Comparison of ENCODE assay signal across 28 cellular contexts in the genomic region with DNA sequence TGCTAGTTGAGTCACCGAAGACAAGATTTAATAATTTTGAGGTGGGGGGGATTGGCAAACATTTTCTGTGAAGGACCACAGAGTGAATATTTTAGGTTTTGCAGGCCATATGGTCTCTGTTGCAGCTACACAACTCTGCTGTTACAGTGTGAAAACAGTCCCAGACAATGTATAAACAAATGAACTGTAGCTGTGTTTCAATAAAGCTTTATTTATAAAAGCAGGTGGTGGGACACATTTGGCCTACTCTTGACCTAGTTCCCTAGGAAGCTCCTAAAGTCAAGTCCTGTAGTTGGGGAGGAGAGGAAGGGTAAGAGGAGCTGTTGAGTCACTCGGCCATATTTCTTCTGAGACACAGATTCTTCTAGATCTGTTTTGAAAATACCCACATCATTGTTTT.
"Had no signal": no experiment of that assay in that cellular context is flagged by ENCODE, and none has a peak within 500 bp of the region (broad histone marks: within the 10 kb centered on the region; RNA-seq: fewer than 3 reads in every experiment).

No MANE protein-coding gene starts in this region.

- H3K9me3 ChIP-seq: left lung, lower lobe of right lung, pancreas, prostate gland, sigmoid colon, spleen, suprapubic skin, thoracic aorta, tibial artery, upper lobe of right lung had no signal

- H3K4me1 Mint-ChIP-seq: nephron; neural crest cell; stimulated activated effector memory CD8-positive, alpha-beta T cell treated with anti-CD3 and anti-CD28 coated beads, Interleukin-12 subunit alpha, Interleukin-12 subunit beta, amount 100 ng/mL, for 72 hours had no signal

- ATAC-seq: left colon; left lung; lower lobe of right lung; pancreas; right cardiac atrium; stimulated activated effector memory CD8-positive, alpha-beta T cell treated with anti-CD3 and anti-CD28 coated beads, Interleukin-12 subunit alpha, Interleukin-12 subunit beta, amount 100 ng/mL, for 72 hours; upper lobe of right lung had no signal

- FAIRE-seq: islet of Langerhans, kidney, pancreas, small intestine, urothelium cell line had no signal

- H3K9me3 Mint-ChIP-seq: immature natural killer cell; stimulated activated effector memory CD8-positive, alpha-beta T cell treated with anti-CD3 and anti-CD28 coated beads, Interleukin-12 subunit alpha, Interleukin-12 subunit beta, amount 100 ng/mL, for 72 hours; stimulated activated naive CD8-positive, alpha-beta T cell treated with anti-CD3 and anti-CD28 coated beads, Interleukin-15, Interleukin-2, amounts not matched to agents 100 ng/mL and 50 ng/mL, for 24 hours had no signal

- H3K27me3 ChIP-seq: left lung, pancreas, sigmoid colon, spleen, suprapubic skin, upper lobe of right lung had no signal

- H3K27ac ChIP-seq: left lung, lower lobe of right lung, pancreas, prostate gland, sigmoid colon, spleen, suprapubic skin, thoracic aorta, tibial artery, upper lobe of right lung had no signal

- H3K4me1 ChIP-seq: left lung, pancreas, prostate gland, spleen, suprapubic skin, tibial artery had no signal

- H3K36me3 ChIP-seq: prostate gland, sigmoid colon, thoracic aorta, tibial artery had no signal

- H3K27ac Mint-ChIP-seq: nephron; stimulated activated effector memory CD8-positive, alpha-beta T cell treated with anti-CD3 and anti-CD28 coated beads, Interleukin-12 subunit alpha, Interleukin-12 subunit beta, amount 100 ng/mL, for 72 hours; stimulated activated naive CD8-positive, alpha-beta T cell treated with anti-CD3 and anti-CD28 coated beads, Interleukin-15, Interleukin-2, amounts not matched to agents 100 ng/mL and 50 ng/mL, for 24 hours had no signal

- DNase-seq: hypothalamus; immature natural killer cell; kidney; left colon; left lung; lower lobe of right lung; nucleus accumbens; pancreas; posterior cingulate gyrus; retina; right cardiac atrium; small intestine; spleen; stimulated activated CD4-positive, alpha-beta T cell treated with anti-CD3 and anti-CD28 coated beads, Interleukin-4, amount 100 ng/mL, for 24 hours; stimulated activated naive CD4-positive, alpha-beta T cell; tibial artery; trophoblast cell; upper lobe of right lung had no signal

- H3K27me3 Mint-ChIP-seq: stimulated activated naive CD8-positive, alpha-beta T cell treated with anti-CD3 and anti-CD28 coated beads, Interleukin-15, Interleukin-2, amounts not matched to agents 100 ng/mL and 50 ng/mL, for 24 hours had no signal

- H3K4me3 ChIP-seq: left lung, lower lobe of right lung, pancreas, prostate gland, sigmoid colon, spleen, suprapubic skin, thoracic aorta, tibial artery, upper lobe of right lung had no signal

- H3K4me3 Mint-ChIP-seq: immature natural killer cell; nephron; neural crest cell; stimulated activated effector memory CD8-positive, alpha-beta T cell treated with anti-CD3 and anti-CD28 coated beads, Interleukin-12 subunit alpha, Interleukin-12 subunit beta, amount 100 ng/mL, for 72 hours; stimulated activated naive CD8-positive, alpha-beta T cell treated with anti-CD3 and anti-CD28 coated beads, Interleukin-15, Interleukin-2, amounts not matched to agents 100 ng/mL and 50 ng/mL, for 24 hours had no signal
